Comparison of ENCODE assay signal across 9 cellular contexts in the genomic region with DNA sequence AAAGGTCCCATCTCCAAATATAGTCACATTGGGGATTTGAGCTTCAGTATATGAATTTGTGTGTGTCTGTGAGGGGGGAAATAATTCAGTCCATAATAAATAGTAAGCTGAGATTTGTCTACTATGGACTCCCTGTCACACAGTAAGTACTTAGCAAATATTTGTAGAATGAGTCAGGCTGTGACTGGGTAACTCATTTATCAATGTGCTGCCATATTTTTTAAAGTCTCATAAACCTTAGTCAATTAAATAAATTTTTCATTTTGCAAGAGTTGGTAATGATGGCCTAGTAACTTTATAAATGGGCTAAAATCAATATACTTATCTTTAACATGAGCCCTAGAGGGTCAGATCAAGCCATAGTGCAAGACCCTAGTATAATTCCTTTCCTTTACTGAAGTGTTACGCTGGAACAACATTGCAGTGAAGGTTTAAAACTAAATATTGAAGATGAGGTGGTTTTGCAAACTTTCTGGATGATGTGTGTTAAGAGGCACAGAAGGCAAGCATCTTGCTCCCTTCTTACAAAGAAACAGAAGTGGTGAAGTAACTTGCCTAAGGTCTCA.
DNase-seq lines count a peak whose midpoint lies in the region; ATAC-seq, FAIRE-seq and TF ChIP-seq lines count a peak whose summit lies in the region.
"Had no signal": no experiment of that assay in that cellular context is flagged by ENCODE, and none has a peak within 500 bp of the region (broad histone marks: within the 10 kb centered on the region; RNA-seq: fewer than 3 reads in every experiment).

No MANE protein-coding gene starts in this region.

- H3K9me1 ChIP-seq in endothelial cell of umbilical vein (replicated peaks; ENCODE audit: control insufficient read depth, extremely low read depth, insufficient read depth, low read length) = no peaks in the 10 kb centered on the region

- H3K9me3 ChIP-seq in DND-41 (ENCODE audit: insufficient read depth, low read length, severe bottlenecking) = no peaks in the 10 kb centered on the region
- no peaks in the 10 kb centered on the region for H3K9me3 ChIP-seq in endothelial cell of umbilical vein (replicated peaks; ENCODE audit: control insufficient read depth, insufficient read depth, low read length)
- H3K9me3 ChIP-seq in upper lobe of left lung = no peaks in the 10 kb centered on the region
- no peaks in the 10 kb centered on the region for H3K9me3 ChIP-seq in BE2C

- no peak for TF ChIP-seq POLR2A in endothelial cell of umbilical vein (IDR thresholded peaks at IDR 0.05; ENCODE audit: low read depth, low read length)
- TF ChIP-seq POLR2A in upper lobe of left lung (IDR thresholded peaks at IDR 0.05) = no peak

- TF ChIP-seq CTCF in DND-41 (IDR thresholded peaks at IDR 0.05; ENCODE audit: borderline replicate concordance, extremely low read depth, low read length, poor library complexity, severe bottlenecking) = no peak
- TF ChIP-seq CTCF in endothelial cell of umbilical vein (IDR thresholded peaks at IDR 0.05; ENCODE audit: extremely low read depth in 1 of 2, insufficient read depth in 1 of 2, low read depth in 1 of 2, low read length in 2 of 2) = no peak
- TF ChIP-seq CTCF in upper lobe of left lung (IDR thresholded peaks at IDR 0.05) = no peak
- no peak for TF ChIP-seq CTCF in BE2C (IDR thresholded peaks at IDR 0.05; ENCODE audit: low read depth, low read length)
- TF ChIP-seq CTCF in coronary artery (IDR thresholded peaks at IDR 0.05) = no peak

- intact Hi-C loops in endothelial cell of umbilical vein (cut with micrococcal nuclease) = loop anchor here (10.0 kb wide), 1 partner anchor 124 kb away; no protein-coding TSS in a partner anchor

- 0% methylated on average over 1 of the region's 1 CpG for WGBS in upper lobe of left lung, 2 donors

- DNase-seq in DND-41 (no peak), NCI-H748 treated with DMSO at 0.1 percent for 48 hours (lab: John Stamatoyannopoulos, UW) (peak; percentile 46), endothelial cell of umbilical vein (ENCODE audit: low read depth, low spot score) (peak; percentile 65), non-pigmented ciliary epithelial cell (ENCODE audit: low read depth) (peak; percentile 41), upper lobe of left lung (no peak), BE2C (no peak), NCI-H1105 (lab: John Stamatoyannopoulos, UW) (no peak), coronary artery (ENCODE audit: low spot score) (no peak)
- DNase-seq: activated T-cell treated with anti-CD3 and anti-CD28 coated beads, Interleukin-2, amount 50 U/mL, for 72 hours had no signal

- H3K79me2 ChIP-seq in DND-41 (ENCODE audit: insufficient read depth, low read length) = no peaks in the 10 kb centered on the region
- H3K79me2 ChIP-seq in endothelial cell of umbilical vein (ENCODE audit: control insufficient read depth, insufficient read depth, low read length) = no peaks in the 10 kb centered on the region

- peak; percentile 56 for FAIRE-seq in endothelial cell of umbilical vein (lab: Jason Lieb, UNC)

- H3K9ac ChIP-seq in DND-41 (ENCODE audit: low read depth, low read length) (peak overlapping the region; percentile 35), endothelial cell of umbilical vein (replicated peaks; ENCODE audit: extremely low read depth, insufficient read depth, low read length) (peak overlapping the region; percentile 31)

- H3K4me1 ChIP-seq in DND-41 (ENCODE audit: insufficient read depth, low read length) = peaks cover 44% of the 10 kb centered on the region
- peaks cover 17% of the 10 kb centered on the region for H3K4me1 ChIP-seq in endothelial cell of umbilical vein (ENCODE audit: control insufficient read depth, extremely low read depth, insufficient read depth, low read length)
- peaks cover 7 to 12% (median 11%) of the 10 kb centered on the region in 4 donors for H3K4me1 ChIP-seq in upper lobe of left lung
- no peaks in the 10 kb centered on the region for H3K4me1 ChIP-seq in BE2C

- TF ChIP-seq EP300 in upper lobe of left lung (IDR thresholded peaks at IDR 0.05) = no peak

- no peaks in the 10 kb centered on the region for H3K27me3 ChIP-seq in DND-41 (ENCODE audit: insufficient read depth, low read length, poor library complexity)
- H3K27me3 ChIP-seq in endothelial cell of umbilical vein (ENCODE audit: control insufficient read depth in 2 of 2, insufficient read depth in 2 of 2, low read length in 2 of 2) = no peaks in the 10 kb centered on the region
- no peaks in the 10 kb centered on the region for H3K27me3 ChIP-seq in upper lobe of left lung
- H3K27me3 ChIP-seq in BE2C = no peaks in the 10 kb centered on the region

- H3K27ac ChIP-seq in DND-41 (ENCODE audit: low read length) = peak overlapping the region; percentile 81
- H3K27ac ChIP-seq in endothelial cell of umbilical vein (ENCODE audit: insufficient read depth, low read depth, low read length) = peak overlapping the region; percentile 77
- H3K27ac ChIP-seq in upper lobe of left lung = no peak overlapping the region
- H3K27ac ChIP-seq in coronary artery = no peak overlapping the region

- POLR2A ChIA-PET in endothelial cell of umbilical vein (lab: Charles Lee) = interaction anchor here (0.6 kb wide), 1 partner anchor 106 kb away, joined by 3 read pairs; no protein-coding TSS in a partner anchor

- H2AFZ ChIP-seq in DND-41 (ENCODE audit: low read depth, low read length) = peak overlapping the region; percentile 43
- H2AFZ ChIP-seq in endothelial cell of umbilical vein (ENCODE audit: low read depth, low read length) = peak overlapping the region; percentile 55

- ATAC-seq in DND-41 (ENCODE audit: insufficient read depth, low read depth) (peak; percentile 30; the same call in 2 of the 3 replicates), upper lobe of left lung (ENCODE audit: low FRiP score in 2 of 2) (no peak)
- ATAC-seq: activated T-cell treated with anti-CD3 and anti-CD28 coated beads, Interleukin-2, amount 50 U/mL, for 72 hours had no signal

- H3K4me3 ChIP-seq in DND-41 (ENCODE audit: low read depth in 1 of 2, low read length in 2 of 2) (no peak overlapping the region), endothelial cell of umbilical vein (replicated peaks in 1 of 3; ENCODE audit: insufficient read depth in 1 of 3, low read depth in 1 of 3, low read length in 3 of 3) (no peak overlapping the region), upper lobe of left lung (no peak overlapping the region), BE2C (ENCODE audit: low read depth, low read length) (no peak overlapping the region), coronary artery (no peak overlapping the region)

- H3K36me3 ChIP-seq in DND-41 (ENCODE audit: insufficient read depth, low read length) = no peaks in the 10 kb centered on the region
- no peaks in the 10 kb centered on the region for H3K36me3 ChIP-seq in endothelial cell of umbilical vein (ENCODE audit: control insufficient read depth in 2 of 2, extremely low read depth in 1 of 2, insufficient read depth in 2 of 2, low read length in 2 of 2)
- no peaks in the 10 kb centered on the region for H3K36me3 ChIP-seq in upper lobe of left lung
- H3K36me3 ChIP-seq in BE2C = no peaks in the 10 kb centered on the region

- BruUV-seq in endothelial cell of umbilical vein (replicated peaks; lab: Mats Ljungman, UMichigan) = no TSS peak

- H3K4me2 ChIP-seq in DND-41 (ENCODE audit: insufficient read depth, low read length) (peak overlapping the region; percentile 45), endothelial cell of umbilical vein (ENCODE audit: insufficient read depth, low read length) (peak overlapping the region; percentile 57)

- dilution Hi-C loops in endothelial cell of umbilical vein (cut with MboI; ENCODE audit: extremely low pct_ligation_motif_present, low sequenced_read_pairs) = no loop called here

- H4K20me1 ChIP-seq in DND-41 (ENCODE audit: insufficient read depth, low read length) (no peaks in the 10 kb centered on the region), endothelial cell of umbilical vein (replicated peaks; ENCODE audit: control insufficient read depth, extremely low read depth, insufficient read depth, low read length) (no peaks in the 10 kb centered on the region)

- CTCF ChIA-PET in endothelial cell of umbilical vein (lab: Charles Lee) = interaction anchor here (0.9 to 3.6 kb wide), 5 partner anchors 10 to 344 kb away, joined by 3 to 10 read pairs (median 4); no protein-coding TSS in a partner anchor

TF ChIP-seq in endothelial cell of umbilical vein, 7 proteins besides CTCF, POLR2A, EP300 and RAD21:
- TF ChIP-seq EZH2 (IDR thresholded peaks at IDR 0.05; ENCODE audit: borderline replicate concordance, low read depth, low read length, severe bottlenecking) = no peak
- TF ChIP-seq FOS (IDR thresholded peaks at IDR 0.05; ENCODE audit: borderline replicate concordance, insufficient read depth, low read length) = peak; percentile 84
- TF ChIP-seq, protein P1, sequence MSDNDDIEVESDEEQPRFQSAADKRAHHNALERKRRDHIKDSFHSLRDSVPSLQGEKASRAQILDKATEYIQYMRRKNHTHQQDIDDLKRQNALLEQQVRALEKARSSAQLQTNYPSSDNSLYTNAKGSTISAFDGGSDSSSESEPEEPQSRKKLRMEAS (IDR thresholded peaks at IDR 0.05; ENCODE audit: insufficient read depth, insufficient read length) = no peak
- TF ChIP-seq POLR2AphosphoS5 (IDR thresholded peaks at IDR 0.05; ENCODE audit: insufficient read depth, low read depth, low read length) = no peak
- peak; percentile 40 for TF ChIP-seq JUN (IDR thresholded peaks at IDR 0.05; ENCODE audit: borderline replicate concordance, insufficient read depth, insufficient read length, low read depth)
- TF ChIP-seq GATA2 (IDR thresholded peaks at IDR 0.05; ENCODE audit: insufficient read depth, insufficient read length, low read depth, low read length) = no peak
- TF ChIP-seq MYC (IDR thresholded peaks at IDR 0.05; ENCODE audit: low read depth, low read length) = no peak

Comparison
In these comparisons a context has a peak if more than half of its experiments do, and no peak if none do; other contexts are left out.
1. DNase-seq: peak in NCI-H748 treated with DMSO at 0.1 percent for 48 hours (single experiment), endothelial cell of umbilical vein (single experiment) and non-pigmented ciliary epithelial cell (single experiment); none in DND-41 (single experiment), upper lobe of left lung (0 of 2), BE2C (single experiment), NCI-H1105 (single experiment) and coronary artery (single experiment).
2. H3K27ac ChIP-seq: peak in DND-41 (single experiment) and endothelial cell of umbilical vein (single experiment); none in upper lobe of left lung (0 of 4) and coronary artery (0 of 2).